In genomic region chr15:60299452-60300047, GRCh38 we compare ENCODE assay signal across 8 cellular contexts.
A peak's percentile ranks its signal among the peaks of the same experiment; 100 is the strongest.
DNase-seq lines count a peak whose midpoint lies in the region; ATAC-seq and TF ChIP-seq lines count a peak whose summit lies in the region.

No MANE protein-coding gene starts in this region.

- H3K4me1 Mint-ChIP-seq in neural crest cell: no peaks in the 10 kb centered on the region

- no peak for ATAC-seq in HG03139 (IDR thresholded peaks at IDR 0.05; ENCODE audit: unreplicated experiment)

- no peaks in the 10 kb centered on the region for H3K27me3 ChIP-seq in tibial artery

- H3K4me1 ChIP-seq in tibial artery: peaks cover 0 to 4% (median 0%) of the 10 kb centered on the region in 4 donors

- H3K4me3 Mint-ChIP-seq in neural crest cell: no peak overlapping the region

- H3K4me3 ChIP-seq in tibial artery: no peak overlapping the region

- H3K36me3 Mint-ChIP-seq in neural crest cell (ENCODE audit: low read depth): peaks cover 11% of the 10 kb centered on the region

- H3K9me3 Mint-ChIP-seq in neural crest cell: peaks cover 12% of the 10 kb centered on the region

- TF ChIP-seq CTCF in neural crest cell (conservative IDR thresholded peaks at IDR 0.05): peak; percentile 22
- no peak for TF ChIP-seq CTCF in tibial artery (IDR thresholded peaks at IDR 0.05)

- no peaks in the 10 kb centered on the region for H3K9me3 ChIP-seq in tibial artery

- no peaks in the 10 kb centered on the region for H3K27me3 Mint-ChIP-seq in neural crest cell (ENCODE audit: low read depth)

- DNase-seq in ELR (ENCODE audit: low read depth): peak; percentile 60
- peak; percentile 60 for DNase-seq in NCI-H2196 treated with DMSO at 0.1 percent for 48 hours (lab: John Stamatoyannopoulos, UW; ENCODE audit: unreplicated experiment)
- DNase-seq in cerebellum (ENCODE audit: low spot score): peak; percentile 18
- no peak for DNase-seq in neural crest cell (ENCODE audit: low read depth, low spot score)
- DNase-seq in activated naive CD4-positive, alpha-beta T cell treated with anti-CD3 and anti-CD28 coated beads, Interleukin-2, amount 50 U/mL, for 16 hours: no peak
- no peak for DNase-seq in GDM1 (lab: John Stamatoyannopoulos, UW)
- no peak for DNase-seq in tibial artery

- no peak overlapping the region for H3K27ac Mint-ChIP-seq in neural crest cell (ENCODE audit: unreplicated experiment)

- intact Hi-C loops in tibial artery (cut with DNase I; ENCODE audit: low total_unique reads): no loop called here

- H3K27ac ChIP-seq in tibial artery: no peak overlapping the region

- H3K36me3 ChIP-seq in tibial artery: no peaks in the 10 kb centered on the region

Comparison
In these comparisons a context has a peak if more than half of its experiments do, and no peak if none do; other contexts are left out.
1. DNase-seq: peak in ELR (single experiment), NCI-H2196 treated with DMSO at 0.1 percent for 48 hours (single experiment) and cerebellum (single experiment); none in neural crest cell (single experiment), activated naive CD4-positive, alpha-beta T cell treated with anti-CD3 and anti-CD28 coated beads, Interleukin-2, amount 50 U/mL, for 16 hours (single experiment), GDM1 (single experiment) and tibial artery (0 of 2).